ENCODE assay signal across 9 cellular contexts in the genomic region with DNA sequence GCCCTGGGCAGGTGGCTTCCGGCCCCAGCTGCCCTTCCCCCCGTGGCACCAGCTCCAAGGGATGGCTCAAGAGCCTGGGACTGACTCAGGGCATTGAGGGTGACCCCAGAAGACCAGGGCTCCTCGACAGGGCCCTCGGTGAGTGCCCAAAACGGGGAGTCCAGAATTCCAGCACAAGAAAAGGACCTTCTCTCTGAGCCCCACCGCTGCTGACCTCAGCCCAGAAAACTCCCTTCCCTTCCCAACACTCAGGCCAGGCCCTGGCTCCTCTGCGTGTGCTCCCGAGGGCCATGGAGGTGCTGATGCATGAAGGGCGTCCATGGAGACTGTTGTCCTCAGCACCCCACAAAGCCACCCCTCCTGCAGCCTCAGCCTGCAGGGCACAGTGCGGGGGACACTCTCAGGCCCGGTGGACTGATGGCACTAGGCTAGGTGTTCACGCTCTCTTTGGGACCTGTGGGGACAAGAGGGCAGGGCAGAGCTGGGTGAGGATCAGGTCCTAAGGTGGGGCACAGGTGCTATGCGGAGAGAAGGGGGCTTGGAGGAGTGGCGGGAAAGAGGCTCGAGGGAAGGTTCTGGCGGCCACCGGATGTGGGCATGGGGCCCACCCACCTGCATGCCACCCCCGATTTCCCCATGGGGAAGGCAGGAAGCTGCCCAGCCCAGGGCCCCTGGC. TPM values are rescaled to one million over a fixed set of nuclear protein-coding genes. Genes with fewer than 3 reads are reported as not detected.
DNase-seq lines count a peak whose midpoint lies in the region; ATAC-seq, FAIRE-seq and TF ChIP-seq lines count a peak whose summit lies in the region.
"Had no signal": no experiment of that assay in that cellular context is flagged by ENCODE, and none has a peak within 500 bp of the region (broad histone marks: within the 10 kb centered on the region; RNA-seq: fewer than 3 reads in every experiment).

No MANE protein-coding gene starts in this region.

- H3K9me3 ChIP-seq in kidney (ENCODE audit: control insufficient read depth in 1 of 2, low read length in 2 of 2), result no peaks in the 10 kb centered on the region

- ATAC-seq in HG02973 (IDR thresholded peaks at IDR 0.05; ENCODE audit: unreplicated experiment) (no peak), GM18870 (IDR thresholded peaks at IDR 0.05; ENCODE audit: unreplicated experiment) (no peak)

- H3K36me3 ChIP-seq in kidney (ENCODE audit: control insufficient read depth in 1 of 2, insufficient read depth in 2 of 2, low read length in 2 of 2), result no peaks in the 10 kb centered on the region

- peak overlapping the region in 1 of 2 donors; percentile 18 for H3K27ac ChIP-seq in kidney (ENCODE audit: low read depth in 2 of 2, low read length in 2 of 2)

- no peak overlapping the region for H3K4me3 ChIP-seq in kidney (ENCODE audit: low read length in 2 of 2)

- in situ Hi-C loops in KBM-7 (cut with MboI; ENCODE audit: low pct_unique_long_range_greater_than_20kb, low sequenced_read_pairs), result no loop called here

- intact Hi-C loops in kidney (cut with DNase I), result no loop called here

- peaks cover 0 to 5% of the 10 kb centered on the region in 2 donors for H3K4me1 ChIP-seq in kidney (ENCODE audit: control insufficient read depth in 1 of 2, insufficient read depth in 1 of 2, low read depth in 1 of 2, low read length in 2 of 2)

- no peak for TF ChIP-seq CTCF in kidney (IDR thresholded peaks at IDR 0.05; ENCODE audit: borderline replicate concordance, extremely low read depth, insufficient read depth)

- no peak overlapping the region for H3K9ac ChIP-seq in kidney (ENCODE audit: low read length in 2 of 2)

- no peak for FAIRE-seq in kidney (lab: Jason Lieb, UNC)

- peak; percentile 73 for DNase-seq in KBM-7
- DNase-seq in activated CD4-positive, alpha-beta T cell treated with anti-CD3 and anti-CD28 coated beads, Interleukin-2, amount 50 U/mL, for 48 hours, result peak; percentile 86 to 88
- DNase-seq in kidney, result peak; percentile 66
- DNase-seq in stimulated activated CD8-positive, alpha-beta memory T cell treated with anti-CD3 and anti-CD28 coated beads, Interleukin-7, amount 100 ng/mL, for 48 hours (ENCODE audit: extremely low read depth in 1 of 2, low read depth in 1 of 2), result peak; percentile 79 to 83
- no peak for DNase-seq in cerebellar cortex (ENCODE audit: low spot score)
- DNase-seq in NCI-H2171 treated with DMSO at 0.1 percent for 48 hours (lab: John Stamatoyannopoulos, UW), result no peak

RNA-seq across cellular contexts. Expression of a gene that starts 4.3 kb away (rescaled TPM):
- total RNA-seq in kidney, result 30.6 TPM
- polyA plus RNA-seq in kidney (ENCODE audit: insufficient read depth, low read depth, low replicate concordance), result 12.5 TPM

RNA-seq across cellular contexts. Expression of a gene that starts 19.1 kb away (rescaled TPM):
- total RNA-seq in kidney, result 60.5 TPM
- 129 TPM for polyA plus RNA-seq in kidney (ENCODE audit: insufficient read depth, low read depth, low replicate concordance)

RNA-seq across cellular contexts. Expression of a gene that starts 52.1 kb away (rescaled TPM):
- total RNA-seq in kidney, result 0.47 TPM
- polyA plus RNA-seq in kidney (ENCODE audit: insufficient read depth, low read depth, low replicate concordance), result not detected
- total RNA-seq: HT1080 had no signal

Comparison
In these comparisons a context has a peak if more than half of its experiments do, and no peak if none do; other contexts are left out.
1. DNase-seq: peak in KBM-7 (single experiment), activated CD4-positive, alpha-beta T cell treated with anti-CD3 and anti-CD28 coated beads, Interleukin-2, amount 50 U/mL, for 48 hours (2 of 2), kidney (single experiment) and stimulated activated CD8-positive, alpha-beta memory T cell treated with anti-CD3 and anti-CD28 coated beads, Interleukin-7, amount 100 ng/mL, for 48 hours (2 of 2); none in cerebellar cortex (single experiment) and NCI-H2171 treated with DMSO at 0.1 percent for 48 hours (single experiment).